ENCODE assay signal across 1 cellular context in genomic region chr17:39920218-39921210, GRCh38.
A peak's percentile ranks its signal among the peaks of the same experiment; 100 is the strongest.
TF ChIP-seq lines count a peak whose summit lies in the region.

No MANE protein-coding gene starts in this region.

TF ChIP-seq in HepG2, 621 proteins besides CTCF, POLR2A, EP300 and RAD21 (continued from another document and continues in another):
- TF ChIP-seq HMGXB3 (CRISPR knock-in tag; IDR thresholded peaks at IDR 0.05; ENCODE audit: borderline replicate concordance) (no peak), KLF13 (CRISPR knock-in tag; IDR thresholded peaks at IDR 0.05) (no peak), KDM2A (CRISPR knock-in tag; IDR thresholded peaks at IDR 0.05; ENCODE audit: borderline replicate concordance, low read depth) (0 out of 2 replicates have a peak, but pooled peaks have one; percentile 17), ZNF468 (CRISPR knock-in tag; IDR thresholded peaks at IDR 0.05) (no peak), HOXA5 (CRISPR knock-in tag; IDR thresholded peaks at IDR 0.05) (no peak), ETS1 (CRISPR knock-in tag; IDR thresholded peaks at IDR 0.05) (no peak), SRSF4 (IDR thresholded peaks at IDR 0.05; ENCODE audit: low read depth, low read length, poor library complexity, severe bottlenecking) (no peak), KAT2B (IDR thresholded peaks at IDR 0.05; ENCODE audit: borderline replicate concordance, low read depth, low read length) (no peak), NFATC3 (CRISPR knock-in tag; IDR thresholded peaks at IDR 0.05) (0 out of 2 replicates have a peak, but pooled peaks have one; percentile 72), ZNF350 (CRISPR knock-in tag; IDR thresholded peaks at IDR 0.05; ENCODE audit: borderline replicate concordance, low read depth) (peak; percentile 21; the same call in 1 of the 2 replicates), MED8 (CRISPR knock-in tag; IDR thresholded peaks at IDR 0.05; ENCODE audit: insufficient replicate concordance) (no peak), ZNF331 (CRISPR knock-in tag; IDR thresholded peaks at IDR 0.05) (no peak), RXRA (CRISPR knock-in tag; IDR thresholded peaks at IDR 0.05) (no peak; the same call in none of the 2 replicates), ZNF367 (CRISPR knock-in tag; IDR thresholded peaks at IDR 0.05; ENCODE audit: borderline replicate concordance) (no peak), NPAS2 (CRISPR knock-in tag; IDR thresholded peaks at IDR 0.05; ENCODE audit: borderline replicate concordance) (no peak), PHF8 (CRISPR knock-in tag; IDR thresholded peaks at IDR 0.05) (no peak), PLSCR1 (CRISPR knock-in tag; IDR thresholded peaks at IDR 0.05; ENCODE audit: borderline replicate concordance) (no peak), ETV6 (CRISPR knock-in tag; conservative IDR thresholded peaks at IDR 0.05) (no peak), ZNF747 (CRISPR knock-in tag; IDR thresholded peaks at IDR 0.05; ENCODE audit: borderline replicate concordance) (no peak), IRX3 (CRISPR knock-in tag; IDR thresholded peaks at IDR 0.05; ENCODE audit: borderline replicate concordance, low read depth) (no peak), MATR3 (CRISPR knock-in tag; IDR thresholded peaks at IDR 0.05) (no peak), ZIK1 (CRISPR knock-in tag; IDR thresholded peaks at IDR 0.05; ENCODE audit: borderline replicate concordance, low read depth) (0 out of 2 replicates have a peak, but pooled peaks have one; percentile 15), CENPT (CRISPR knock-in tag; IDR thresholded peaks at IDR 0.05; ENCODE audit: low read depth) (no peak), ZNF572 (CRISPR knock-in tag; IDR thresholded peaks at IDR 0.05) (no peak), ELF3 (CRISPR knock-in tag; IDR thresholded peaks at IDR 0.05) (peak; percentile 17; the same call in 1 of the 2 replicates), SPEN (CRISPR knock-in tag; IDR thresholded peaks at IDR 0.05; ENCODE audit: low read depth) (peak; percentile 64), GATAD1 (CRISPR knock-in tag; IDR thresholded peaks at IDR 0.05) (0 out of 2 replicates have a peak, but pooled peaks have one; percentile 19), NAIF1 (CRISPR knock-in tag; IDR thresholded peaks at IDR 0.05; ENCODE audit: borderline replicate concordance) (no peak), ZBTB43 (CRISPR knock-in tag; conservative IDR thresholded peaks at IDR 0.05) (0 out of 2 replicates have a peak, but pooled peaks have one; percentile 7), ZNF883 (CRISPR knock-in tag; IDR thresholded peaks at IDR 0.05; ENCODE audit: not compliant biosample characterization) (peak; percentile 70), MYPOP (CRISPR knock-in tag; IDR thresholded peaks at IDR 0.05) (no peak), PATZ1 (CRISPR knock-in tag; IDR thresholded peaks at IDR 0.05) (peak; percentile 51; the same call in 1 of the 2 replicates), NFYB (CRISPR knock-in tag; IDR thresholded peaks at IDR 0.05) (no peak), ZMAT5 (CRISPR knock-in tag; IDR thresholded peaks at IDR 0.05; ENCODE audit: borderline replicate concordance, low read depth) (no peak), ZNF746 (CRISPR knock-in tag; IDR thresholded peaks at IDR 0.05) (no peak; the same call in 1 of the 2 replicates), ZNF75D (CRISPR knock-in tag; IDR thresholded peaks at IDR 0.05; ENCODE audit: borderline replicate concordance) (no peak), PHF20 (CRISPR knock-in tag; IDR thresholded peaks at IDR 0.05) (no peak), SKI (IDR thresholded peaks at IDR 0.05; ENCODE audit: partially characterized antibody) (peak; percentile 59), GTF2F1 (IDR thresholded peaks at IDR 0.05; ENCODE audit: low read length) (no peak), CC2D1A (CRISPR knock-in tag; IDR thresholded peaks at IDR 0.05) (no peak), PAF1 (CRISPR knock-in tag; IDR thresholded peaks at IDR 0.05) (no peak; the same call in 1 of the 2 replicates)
- TF ChIP-seq, protein P1, sequence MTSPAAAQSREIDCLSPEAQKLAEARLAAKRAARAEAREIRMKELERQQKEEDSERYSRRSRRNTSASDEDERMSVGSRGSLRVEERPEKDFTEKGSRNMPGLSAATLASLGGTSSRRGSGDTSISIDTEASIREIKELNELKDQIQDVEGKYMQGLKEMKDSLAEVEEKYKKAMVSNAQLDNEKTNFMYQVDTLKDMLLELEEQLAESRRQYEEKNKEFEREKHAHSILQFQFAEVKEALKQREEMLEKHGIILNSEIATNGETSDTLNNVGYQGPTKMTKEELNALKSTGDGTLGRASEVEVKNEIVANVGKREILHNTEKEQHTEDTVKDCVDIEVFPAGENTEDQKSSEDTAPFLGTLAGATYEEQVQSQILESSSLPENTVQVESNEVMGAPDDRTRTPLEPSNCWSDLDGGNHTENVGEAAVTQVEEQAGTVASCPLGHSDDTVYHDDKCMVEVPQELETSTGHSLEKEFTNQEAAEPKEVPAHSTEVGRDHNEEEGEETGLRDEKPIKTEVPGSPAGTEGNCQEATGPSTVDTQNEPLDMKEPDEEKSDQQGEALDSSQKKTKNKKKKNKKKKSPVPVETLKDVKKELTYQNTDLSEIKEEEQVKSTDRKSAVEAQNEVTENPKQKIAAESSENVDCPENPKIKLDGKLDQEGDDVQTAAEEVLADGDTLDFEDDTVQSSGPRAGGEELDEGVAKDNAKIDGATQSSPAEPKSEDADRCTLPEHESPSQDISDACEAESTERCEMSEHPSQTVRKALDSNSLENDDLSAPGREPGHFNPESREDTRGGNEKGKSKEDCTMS (CRISPR knock-in tag; conservative IDR thresholded peaks at IDR 0.05): no peak
- TF ChIP-seq, protein P2, sequence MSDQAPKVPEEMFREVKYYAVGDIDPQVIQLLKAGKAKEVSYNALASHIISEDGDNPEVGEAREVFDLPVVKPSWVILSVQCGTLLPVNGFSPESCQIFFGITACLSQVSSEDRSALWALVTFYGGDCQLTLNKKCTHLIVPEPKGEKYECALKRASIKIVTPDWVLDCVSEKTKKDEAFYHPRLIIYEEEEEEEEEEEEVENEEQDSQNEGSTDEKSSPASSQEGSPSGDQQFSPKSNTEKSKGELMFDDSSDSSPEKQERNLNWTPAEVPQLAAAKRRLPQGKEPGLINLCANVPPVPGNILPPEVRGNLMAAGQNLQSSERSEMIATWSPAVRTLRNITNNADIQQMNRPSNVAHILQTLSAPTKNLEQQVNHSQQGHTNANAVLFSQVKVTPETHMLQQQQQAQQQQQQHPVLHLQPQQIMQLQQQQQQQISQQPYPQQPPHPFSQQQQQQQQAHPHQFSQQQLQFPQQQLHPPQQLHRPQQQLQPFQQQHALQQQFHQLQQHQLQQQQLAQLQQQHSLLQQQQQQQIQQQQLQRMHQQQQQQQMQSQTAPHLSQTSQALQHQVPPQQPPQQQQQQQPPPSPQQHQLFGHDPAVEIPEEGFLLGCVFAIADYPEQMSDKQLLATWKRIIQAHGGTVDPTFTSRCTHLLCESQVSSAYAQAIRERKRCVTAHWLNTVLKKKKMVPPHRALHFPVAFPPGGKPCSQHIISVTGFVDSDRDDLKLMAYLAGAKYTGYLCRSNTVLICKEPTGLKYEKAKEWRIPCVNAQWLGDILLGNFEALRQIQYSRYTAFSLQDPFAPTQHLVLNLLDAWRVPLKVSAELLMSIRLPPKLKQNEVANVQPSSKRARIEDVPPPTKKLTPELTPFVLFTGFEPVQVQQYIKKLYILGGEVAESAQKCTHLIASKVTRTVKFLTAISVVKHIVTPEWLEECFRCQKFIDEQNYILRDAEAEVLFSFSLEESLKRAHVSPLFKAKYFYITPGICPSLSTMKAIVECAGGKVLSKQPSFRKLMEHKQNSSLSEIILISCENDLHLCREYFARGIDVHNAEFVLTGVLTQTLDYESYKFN (CRISPR knock-in tag; conservative IDR thresholded peaks at IDR 0.05): no peak; the same call in 1 of the 2 replicates
